Comparison of ENCODE assay signal across 16 cellular contexts in genomic region chr2:133503323-133503722, GRCh38.
DNase-seq lines count a peak whose midpoint lies in the region; ATAC-seq and TF ChIP-seq lines count a peak whose summit lies in the region.
"Had no signal": no experiment of that assay in that cellular context is flagged by ENCODE, and none has a peak within 500 bp of the region (broad histone marks: within the 10 kb centered on the region; RNA-seq: fewer than 3 reads in every experiment).

No MANE protein-coding gene starts in this region.

- no peak overlapping the region for H3K4me3 Mint-ChIP-seq in activated T-cell treated with anti-CD3 and anti-CD28 coated beads, Interleukin-2, amount 50 U/mL, for 24 hours
- H3K4me3 Mint-ChIP-seq: CD4-positive, CD25-positive, alpha-beta regulatory T cell; immature natural killer cell; naive B cell had no signal

- DNase-seq in SK-N-MC (ENCODE audit: low read depth, low spot score) (no peak), amygdala (lab: John Stamatoyannopoulos, UW) (no peak), OCI-M1 (lab: John Stamatoyannopoulos, UW) (no peak), PC-9 (no peak)
- DNase-seq in activated T-cell treated with anti-CD3 and anti-CD28 coated beads, Interleukin-2, amount 50 U/mL, for 24 hours, result no peak
- DNase-seq: activated CD4-positive, CD25-positive, alpha-beta regulatory T cell treated with anti-CD3 and anti-CD28 coated beads, Interleukin-2, amount 50 U/mL, for 72 hours; CD4-positive, CD25-positive, alpha-beta regulatory T cell; GDM1; immature natural killer cell; naive B cell; NCI-H510A had no signal

- no peaks in the 10 kb centered on the region for H3K27me3 Mint-ChIP-seq in activated T-cell treated with anti-CD3 and anti-CD28 coated beads, Interleukin-2, amount 50 U/mL, for 24 hours
- H3K27me3 Mint-ChIP-seq: CD4-positive, CD25-positive, alpha-beta regulatory T cell had no signal

- no peaks in the 10 kb centered on the region for H3K36me3 Mint-ChIP-seq in activated T-cell treated with anti-CD3 and anti-CD28 coated beads, Interleukin-2, amount 50 U/mL, for 24 hours (ENCODE audit: low read depth)
- H3K36me3 Mint-ChIP-seq: CD4-positive, CD25-positive, alpha-beta regulatory T cell; immature natural killer cell; naive B cell had no signal

- H3K4me1 Mint-ChIP-seq in activated T-cell treated with anti-CD3 and anti-CD28 coated beads, Interleukin-2, amount 50 U/mL, for 24 hours (ENCODE audit: low read depth), result no peaks in the 10 kb centered on the region
- H3K4me1 Mint-ChIP-seq: CD4-positive, CD25-positive, alpha-beta regulatory T cell; immature natural killer cell; naive B cell had no signal

- peak overlapping the region; percentile 10; the same call in 1 of the 2 replicates for H3K4me3 ChIP-seq in SK-N-MC
- H3K4me3 ChIP-seq in PC-9, result no peak overlapping the region
- H3K4me3 ChIP-seq: SJSA1, vagina had no signal

- H4K20me1 ChIP-seq in PC-9 (ENCODE audit: insufficient read depth), result no peaks in the 10 kb centered on the region

- no peaks in the 10 kb centered on the region for H3K9me3 Mint-ChIP-seq in activated T-cell treated with anti-CD3 and anti-CD28 coated beads, Interleukin-2, amount 50 U/mL, for 24 hours

- H3K9ac ChIP-seq in SK-N-MC (ENCODE audit: insufficient read length), result peak overlapping the region; percentile 52

- no peak for TF ChIP-seq CTCF in PC-9 (conservative IDR thresholded peaks at IDR 0.05)

- CTCF ChIA-PET in PC-9 (lab: Charles Lee), result no interaction called here

- H3K36me3 ChIP-seq in SK-N-MC (ENCODE audit: insufficient read depth, low read length), result no peaks in the 10 kb centered on the region
- H3K36me3 ChIP-seq in PC-9 (ENCODE audit: low read depth), result no peaks in the 10 kb centered on the region
- H3K36me3 ChIP-seq: SJSA1, vagina had no signal

- BruUV-seq in PC-9 (replicated peaks; lab: Mats Ljungman, UMichigan), result no TSS peak

- no peaks in the 10 kb centered on the region for H3K9me2 ChIP-seq in PC-9 (ENCODE audit: insufficient read depth)

- H3K9me3 ChIP-seq in SK-N-MC (ENCODE audit: low read depth, low read length), result no peaks in the 10 kb centered on the region
- H3K9me3 ChIP-seq in PC-9 (ENCODE audit: insufficient read depth, low read depth), result no peaks in the 10 kb centered on the region; the same call in 1 of the 2 replicates
- H3K9me3 ChIP-seq: SJSA1, vagina had no signal

- H3K27ac Mint-ChIP-seq in activated T-cell treated with anti-CD3 and anti-CD28 coated beads, Interleukin-2, amount 50 U/mL, for 24 hours, result no peak overlapping the region
- H3K27ac Mint-ChIP-seq: CD4-positive, CD25-positive, alpha-beta regulatory T cell; immature natural killer cell; naive B cell had no signal

- H3K27me3 ChIP-seq in PC-9 (ENCODE audit: insufficient read depth, low read depth), result peaks cover 35% of the 10 kb centered on the region
- H3K27me3 ChIP-seq: SJSA1, vagina had no signal

- no peaks in the 10 kb centered on the region for H3F3A ChIP-seq in PC-9 (ENCODE audit: insufficient read depth, low read depth)

- H3K27ac ChIP-seq in SK-N-MC (peak overlapping the region; percentile 100), PC-9 (no peak overlapping the region)
- H3K27ac ChIP-seq: SJSA1, vagina had no signal

- POLR2A ChIA-PET in PC-9 (lab: Charles Lee; ENCODE audit: unreplicated experiment), result no interaction called here

- H3K4me2 ChIP-seq in PC-9, result no peak overlapping the region

- H2AFZ ChIP-seq in PC-9, result no peak overlapping the region

- no peaks in the 10 kb centered on the region for H3K79me2 ChIP-seq in PC-9 (ENCODE audit: low read depth)

- ATAC-seq in GM18873 (IDR thresholded peaks at IDR 0.05; ENCODE audit: low FRiP score, unreplicated experiment) (peak; percentile 73), GM21528 (IDR thresholded peaks at IDR 0.05; ENCODE audit: low FRiP score, unreplicated experiment) (peak; percentile 85), HG03060 (IDR thresholded peaks at IDR 0.05; ENCODE audit: low read depth, unreplicated experiment) (peak; percentile 54)

- H3K4me1 ChIP-seq in PC-9 (replicated peaks; ENCODE audit: insufficient read depth), result no peaks in the 10 kb centered on the region

- intact Hi-C loops in PC-9 (cut with micrococcal nuclease; ENCODE audit: unreplicated experiment), result no loop called here
